11 cellular contexts compared by ENCODE assay signal in the genomic region with DNA sequence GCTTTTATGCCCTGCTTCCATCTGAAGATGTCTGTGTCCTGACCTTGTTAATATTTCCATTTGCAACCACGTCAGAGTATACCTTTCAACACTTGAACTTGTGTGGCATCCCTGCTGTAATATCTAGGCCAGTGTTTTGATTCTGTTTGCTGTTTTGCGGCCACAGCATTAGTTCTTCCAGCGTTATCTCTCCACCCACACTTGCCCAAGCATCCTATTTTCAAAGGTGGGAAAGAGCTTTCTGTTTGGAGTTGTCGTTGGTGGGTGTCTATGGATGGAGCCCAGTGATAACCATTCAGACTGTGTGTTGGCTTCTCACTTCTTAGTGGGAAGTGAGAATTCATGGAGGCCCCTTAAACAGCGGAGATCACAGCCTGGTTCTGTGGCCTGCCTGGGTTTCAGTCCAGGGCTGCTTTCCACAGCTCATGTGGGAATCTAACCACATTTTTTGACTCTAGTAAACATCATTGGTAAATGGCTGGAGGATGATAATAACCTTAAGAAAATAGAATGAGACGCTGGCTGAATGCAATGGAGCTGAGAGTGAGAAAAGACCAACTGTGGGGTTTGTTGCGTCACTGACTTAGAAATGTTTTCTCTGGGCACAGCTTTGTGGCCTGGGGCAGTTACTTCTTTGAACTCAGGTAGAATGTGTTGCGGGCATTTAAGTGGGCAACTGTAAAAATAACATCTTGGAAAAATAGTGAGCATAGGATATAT. TPM values are rescaled to one million over a fixed set of nuclear protein-coding genes. Genes with fewer than 3 reads are reported as not detected.
DNase-seq lines count a peak whose midpoint lies in the region; ATAC-seq and TF ChIP-seq lines count a peak whose summit lies in the region.
"Had no signal": no experiment of that assay in that cellular context is flagged by ENCODE, and none has a peak within 500 bp of the region (broad histone marks: within the 10 kb centered on the region; RNA-seq: fewer than 3 reads in every experiment).

No MANE protein-coding gene starts in this region.

- TF ChIP-seq CTCF in HL-60 (IDR thresholded peaks at IDR 0.05; ENCODE audit: insufficient read depth, low read length) = no peak
- no peak for TF ChIP-seq CTCF in gastrocnemius medialis (IDR thresholded peaks at IDR 0.05 in 4 of 5, conservative IDR thresholded peaks at IDR 0.05 in 1 of 5)

- no peak for ATAC-seq in gastrocnemius medialis

- H3K27ac ChIP-seq in HL-60 (replicated peaks) (peak overlapping the region; percentile 81), gastrocnemius medialis (peak overlapping the region; percentile 27 to 60 (median 49))

- H3K27me3 ChIP-seq in HL-60 (ENCODE audit: insufficient read depth, poor library complexity, severe bottlenecking) (no peaks in the 10 kb centered on the region), gastrocnemius medialis (no peaks in the 10 kb centered on the region)

- no peak overlapping the region for H3K4me3 ChIP-seq in HL-60 (replicated peaks; ENCODE audit: insufficient read depth, low read length)
- H3K4me3 ChIP-seq in gastrocnemius medialis = no peak overlapping the region

- no peaks in the 10 kb centered on the region for H3K9me3 ChIP-seq in gastrocnemius medialis

- in situ Hi-C loops in gastrocnemius medialis (cut with MboI; ENCODE audit: low sequenced_read_pairs in 4 of 4) = no loop called here

- H3K36me3 ChIP-seq in gastrocnemius medialis = no peaks in the 10 kb centered on the region

- intact Hi-C loops in gastrocnemius medialis (cut with DNase I; ENCODE audit: low total_unique reads) = no loop called here

- H3K4me1 ChIP-seq in gastrocnemius medialis = peaks cover 56 to 91% of the 10 kb centered on the region in 2 donors

- no peak for TF ChIP-seq POLR2A in gastrocnemius medialis (IDR thresholded peaks at IDR 0.05)

- DNase-seq in HL-60 (ENCODE audit: low read depth in 1 of 2, low spot score in 1 of 2) (peak in 1 of 2 experiments; percentile 63), RPMI8226 (peak; percentile 17), fibroblast of peridontal ligament (ENCODE audit: extremely low read depth) (peak; percentile 75), gastrocnemius medialis (no peak), OCI-M2 (lab: John Stamatoyannopoulos, UW; ENCODE audit: unreplicated experiment) (no peak), mesenteric fat pad (ENCODE audit: low spot score) (no peak), HCEC 1CT (no peak)
- DNase-seq in activated CD4-positive, alpha-beta T cell treated with anti-CD3 and anti-CD28 coated beads, Interleukin-2, amount 50 U/mL, for 48 hours = no peak
- DNase-seq: activated CD4-positive, alpha-beta T cell treated with anti-CD3 and anti-CD28 coated beads, Interleukin-2, amount 10 ng/mL, durations not matched to agents 24 days and 14 days; activated naive CD8-positive, alpha-beta T cell treated with anti-CD3 and anti-CD28 coated beads for 36 hours; NCI-H2081 had no signal

RNA-seq across cellular contexts. Expression of gene TENT5C, which starts 7.6 kb away (rescaled TPM):
- 10 to 100 TPM in 1 of 4 donors, 1 to 10 TPM in 3; 2.3 to 21.8 (median 6.4) TPM for total RNA-seq in gastrocnemius medialis
- 2.5 TPM for total RNA-seq in mesenteric fat pad

Comparison
In these comparisons a context has a peak if more than half of its experiments do, and no peak if none do; other contexts are left out.
1. DNase-seq: peak in RPMI8226 (single experiment) and fibroblast of peridontal ligament (single experiment); none in gastrocnemius medialis (0 of 2), OCI-M2 (single experiment), mesenteric fat pad (single experiment), HCEC 1CT (single experiment) and activated CD4-positive, alpha-beta T cell treated with anti-CD3 and anti-CD28 coated beads, Interleukin-2, amount 50 U/mL, for 48 hours (0 of 2).